In the genomic region with DNA sequence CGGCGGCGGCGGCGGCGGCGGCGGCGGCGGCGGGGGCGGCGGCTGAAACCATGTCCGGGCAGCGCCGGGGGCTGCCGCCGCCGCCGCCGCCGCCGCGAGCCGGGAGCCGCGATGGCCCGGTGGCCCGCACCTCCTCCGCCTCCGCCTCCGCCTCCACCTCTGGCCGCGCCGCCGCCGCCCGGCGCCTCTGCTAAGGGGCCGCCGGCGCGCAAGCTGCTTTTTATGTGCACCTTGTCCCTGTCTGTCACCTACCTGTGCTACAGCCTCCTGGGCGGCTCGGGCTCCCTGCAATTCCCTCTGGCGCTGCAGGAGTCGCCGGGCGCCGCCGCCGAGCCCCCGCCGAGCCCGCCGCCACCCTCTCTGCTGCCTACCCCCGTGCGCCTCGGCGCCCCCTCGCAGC, we compare ENCODE assay signal across 1 cellular context.
TF ChIP-seq lines count a peak whose summit lies in the region.

No MANE protein-coding gene starts in this region.

TF ChIP-seq in SK-N-SH, 30 proteins besides CTCF, POLR2A, EP300 and RAD21 (continued from another document):
- TF ChIP-seq, protein P1, sequence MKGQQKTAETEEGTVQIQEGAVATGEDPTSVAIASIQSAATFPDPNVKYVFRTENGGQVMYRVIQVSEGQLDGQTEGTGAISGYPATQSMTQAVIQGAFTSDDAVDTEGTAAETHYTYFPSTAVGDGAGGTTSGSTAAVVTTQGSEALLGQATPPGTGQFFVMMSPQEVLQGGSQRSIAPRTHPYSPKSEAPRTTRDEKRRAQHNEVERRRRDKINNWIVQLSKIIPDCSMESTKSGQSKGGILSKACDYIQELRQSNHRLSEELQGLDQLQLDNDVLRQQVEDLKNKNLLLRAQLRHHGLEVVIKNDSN (IDR thresholded peaks at IDR 0.05; ENCODE audit: borderline replicate concordance, low read depth), result no peak
- no peak for TF ChIP-seq FOSL2 (IDR thresholded peaks at IDR 0.05; ENCODE audit: borderline replicate concordance, low read depth)
